In the genomic region with DNA sequence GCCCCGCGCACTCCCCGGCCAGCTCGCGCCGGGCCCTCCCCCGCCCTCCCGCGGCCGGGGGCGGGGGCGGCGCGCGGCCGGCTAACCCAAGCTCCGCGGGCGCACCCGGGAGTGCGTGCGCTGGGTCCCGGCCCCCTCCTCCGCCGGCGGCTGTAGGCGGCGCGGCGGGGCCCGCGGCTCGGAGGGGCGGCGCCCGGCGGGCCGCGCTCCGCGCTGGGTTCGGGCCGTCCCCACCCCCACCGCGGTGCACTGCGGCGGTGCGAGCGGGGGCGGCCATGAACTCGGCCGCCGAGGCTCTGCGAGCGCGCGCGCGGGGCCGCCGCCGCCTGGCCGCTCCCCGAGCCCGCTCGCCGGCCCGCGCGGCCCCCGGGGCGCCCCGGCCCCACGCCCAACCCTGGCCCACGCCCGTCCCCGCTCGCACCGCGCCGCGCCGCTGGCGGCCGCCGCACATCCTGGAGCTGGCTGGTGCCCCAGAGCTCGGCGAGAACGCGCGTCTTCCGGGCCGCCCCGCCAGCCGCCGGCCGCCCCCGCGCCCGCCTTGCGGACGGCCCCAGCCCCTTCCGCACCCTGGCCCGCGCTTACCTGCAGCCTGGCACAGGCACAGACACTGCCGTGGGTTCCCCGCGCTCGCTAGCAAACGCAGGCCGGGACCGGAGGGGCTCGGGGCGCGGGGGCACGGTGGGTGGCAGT, we compare ENCODE assay signal across 1 cellular context.
TF ChIP-seq lines count a peak whose summit lies in the region.

ZBTB14 (minus strand) TSS at position 496 of the 690 bp plus-strand sequence. CDS start 2,480 bp downstream, outside the sequence.

TF ChIP-seq in SK-N-SH, 30 proteins besides CTCF, POLR2A, EP300 and RAD21:
- TF ChIP-seq NFIC (IDR thresholded peaks at IDR 0.05; ENCODE audit: borderline replicate concordance) (no peak), TCF12 (IDR thresholded peaks at IDR 0.05) (no peak), POLR2AphosphoS5 (IDR thresholded peaks at IDR 0.05; ENCODE audit: low read depth, low read length) (no peak), NRF1 (IDR thresholded peaks at IDR 0.05; ENCODE audit: low read depth, low read length) (no peak; the same call in 1 of the 2 replicates), GABPA (IDR thresholded peaks at IDR 0.05; ENCODE audit: low read depth) (no peak), FOSL2 (IDR thresholded peaks at IDR 0.05; ENCODE audit: borderline replicate concordance, low read depth) (no peak), ZBTB33 (IDR thresholded peaks at IDR 0.05; ENCODE audit: borderline replicate concordance, low read depth) (no peak), FOXM1 (IDR thresholded peaks at IDR 0.05; ENCODE audit: low read depth) (no peak), SIN3A (IDR thresholded peaks at IDR 0.05; ENCODE audit: borderline replicate concordance, low read depth, low read length) (no peak)
TF ChIP-seq in SK-N-SH: peak in this region for 0.
